In the genomic region with DNA sequence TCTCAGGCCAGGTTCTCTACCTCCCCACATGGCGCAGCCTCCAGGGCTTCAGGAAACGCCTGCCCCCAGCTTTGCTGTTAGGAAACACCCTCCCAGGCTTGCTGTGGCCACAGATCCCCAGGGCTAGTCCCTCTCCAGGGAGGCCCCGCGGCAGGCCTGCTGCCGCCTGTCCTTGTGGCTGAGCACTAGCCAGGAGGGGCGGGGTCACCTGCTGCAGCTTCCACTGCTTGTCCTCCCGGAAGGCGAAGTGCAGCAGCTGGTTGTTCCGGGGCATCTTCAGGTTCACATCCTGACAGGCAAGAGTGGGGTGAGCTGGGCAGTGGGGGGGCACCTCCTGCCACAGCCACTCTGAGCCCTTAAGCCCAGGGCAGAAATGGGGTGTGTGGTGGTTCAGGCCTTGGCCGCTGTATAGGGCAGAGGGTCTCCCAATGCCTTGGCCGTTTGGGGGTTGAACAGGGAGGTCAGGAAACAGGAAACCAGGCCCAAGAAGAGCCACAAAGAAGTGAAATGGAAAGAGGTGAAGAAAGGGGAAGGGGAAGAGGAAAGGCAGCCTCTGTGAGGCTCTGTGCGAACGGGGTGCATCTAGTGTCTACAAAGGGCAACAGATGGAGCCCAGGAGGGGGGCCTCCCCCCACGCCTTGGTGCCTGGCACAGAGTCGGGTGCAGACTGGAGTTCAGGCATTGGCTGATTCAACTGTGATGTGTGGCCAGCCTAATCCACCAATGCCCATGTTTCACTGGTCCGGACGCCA, we compare ENCODE assay signal across 1 cellular context.
TF ChIP-seq lines count a peak whose summit lies in the region.

No MANE protein-coding gene starts in this region.

TF ChIP-seq in GM23338, 12 proteins besides CTCF, POLR2A, EP300 and RAD21:
- TF ChIP-seq, protein P1, sequence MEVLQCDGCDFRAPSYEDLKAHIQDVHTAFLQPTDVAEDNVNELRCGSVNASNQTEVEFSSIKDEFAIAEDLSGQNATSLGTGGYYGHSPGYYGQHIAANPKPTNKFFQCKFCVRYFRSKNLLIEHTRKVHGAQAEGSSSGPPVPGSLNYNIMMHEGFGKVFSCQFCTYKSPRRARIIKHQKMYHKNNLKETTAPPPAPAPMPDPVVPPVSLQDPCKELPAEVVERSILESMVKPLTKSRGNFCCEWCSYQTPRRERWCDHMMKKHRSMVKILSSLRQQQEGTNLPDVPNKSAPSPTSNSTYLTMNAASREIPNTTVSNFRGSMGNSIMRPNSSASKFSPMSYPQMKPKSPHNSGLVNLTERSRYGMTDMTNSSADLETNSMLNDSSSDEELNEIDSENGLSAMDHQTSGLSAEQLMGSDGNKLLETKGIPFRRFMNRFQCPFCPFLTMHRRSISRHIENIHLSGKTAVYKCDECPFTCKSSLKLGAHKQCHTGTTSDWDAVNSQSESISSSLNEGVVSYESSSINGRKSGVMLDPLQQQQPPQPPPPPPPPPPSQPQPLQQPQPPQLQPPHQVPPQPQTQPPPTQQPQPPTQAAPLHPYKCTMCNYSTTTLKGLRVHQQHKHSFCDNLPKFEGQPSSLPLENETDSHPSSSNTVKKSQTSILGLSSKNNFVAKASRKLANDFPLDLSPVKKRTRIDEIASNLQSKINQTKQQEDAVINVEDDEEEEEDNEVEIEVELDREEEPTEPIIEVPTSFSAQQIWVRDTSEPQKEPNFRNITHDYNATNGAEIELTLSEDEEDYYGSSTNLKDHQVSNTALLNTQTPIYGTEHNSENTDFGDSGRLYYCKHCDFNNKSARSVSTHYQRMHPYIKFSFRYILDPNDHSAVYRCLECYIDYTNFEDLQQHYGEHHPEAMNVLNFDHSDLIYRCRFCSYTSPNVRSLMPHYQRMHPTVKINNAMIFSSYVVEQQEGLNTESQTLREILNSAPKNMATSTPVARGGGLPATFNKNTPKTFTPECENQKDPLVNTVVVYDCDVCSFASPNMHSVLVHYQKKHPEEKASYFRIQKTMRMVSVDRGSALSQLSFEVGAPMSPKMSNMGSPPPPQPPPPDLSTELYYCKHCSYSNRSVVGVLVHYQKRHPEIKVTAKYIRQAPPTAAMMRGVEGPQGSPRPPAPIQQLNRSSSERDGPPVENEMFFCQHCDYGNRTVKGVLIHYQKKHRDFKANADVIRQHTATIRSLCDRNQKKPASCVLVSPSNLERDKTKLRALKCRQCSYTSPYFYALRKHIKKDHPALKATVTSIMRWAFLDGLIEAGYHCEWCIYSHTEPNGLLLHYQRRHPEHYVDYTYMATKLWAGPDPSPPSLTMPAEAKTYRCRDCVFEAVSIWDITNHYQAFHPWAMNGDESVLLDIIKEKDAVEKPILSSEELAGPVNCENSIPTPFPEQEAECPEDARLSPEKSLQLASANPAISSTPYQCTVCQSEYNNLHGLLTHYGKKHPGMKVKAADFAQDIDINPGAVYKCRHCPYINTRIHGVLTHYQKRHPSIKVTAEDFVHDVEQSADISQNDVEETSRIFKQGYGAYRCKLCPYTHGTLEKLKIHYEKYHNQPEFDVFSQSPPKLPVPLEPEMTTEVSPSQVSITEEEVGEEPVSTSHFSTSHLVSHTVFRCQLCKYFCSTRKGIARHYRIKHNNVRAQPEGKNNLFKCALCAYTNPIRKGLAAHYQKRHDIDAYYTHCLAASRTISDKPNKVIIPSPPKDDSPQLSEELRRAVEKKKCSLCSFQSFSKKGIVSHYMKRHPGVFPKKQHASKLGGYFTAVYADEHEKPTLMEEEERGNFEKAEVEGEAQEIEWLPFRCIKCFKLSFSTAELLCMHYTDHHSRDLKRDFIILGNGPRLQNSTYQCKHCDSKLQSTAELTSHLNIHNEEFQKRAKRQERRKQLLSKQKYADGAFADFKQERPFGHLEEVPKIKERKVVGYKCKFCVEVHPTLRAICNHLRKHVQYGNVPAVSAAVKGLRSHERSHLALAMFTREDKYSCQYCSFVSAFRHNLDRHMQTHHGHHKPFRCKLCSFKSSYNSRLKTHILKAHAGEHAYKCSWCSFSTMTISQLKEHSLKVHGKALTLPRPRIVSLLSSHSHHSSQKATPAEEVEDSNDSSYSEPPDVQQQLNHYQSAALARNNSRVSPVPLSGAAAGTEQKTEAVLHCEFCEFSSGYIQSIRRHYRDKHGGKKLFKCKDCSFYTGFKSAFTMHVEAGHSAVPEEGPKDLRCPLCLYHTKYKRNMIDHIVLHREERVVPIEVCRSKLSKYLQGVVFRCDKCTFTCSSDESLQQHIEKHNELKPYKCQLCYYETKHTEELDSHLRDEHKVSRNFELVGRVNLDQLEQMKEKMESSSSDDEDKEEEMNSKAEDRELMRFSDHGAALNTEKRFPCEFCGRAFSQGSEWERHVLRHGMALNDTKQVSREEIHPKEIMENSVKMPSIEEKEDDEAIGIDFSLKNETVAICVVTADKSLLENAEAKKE (CRISPR knock-in tag; IDR thresholded peaks at IDR 0.05): no peak
- TF ChIP-seq, protein P2, sequence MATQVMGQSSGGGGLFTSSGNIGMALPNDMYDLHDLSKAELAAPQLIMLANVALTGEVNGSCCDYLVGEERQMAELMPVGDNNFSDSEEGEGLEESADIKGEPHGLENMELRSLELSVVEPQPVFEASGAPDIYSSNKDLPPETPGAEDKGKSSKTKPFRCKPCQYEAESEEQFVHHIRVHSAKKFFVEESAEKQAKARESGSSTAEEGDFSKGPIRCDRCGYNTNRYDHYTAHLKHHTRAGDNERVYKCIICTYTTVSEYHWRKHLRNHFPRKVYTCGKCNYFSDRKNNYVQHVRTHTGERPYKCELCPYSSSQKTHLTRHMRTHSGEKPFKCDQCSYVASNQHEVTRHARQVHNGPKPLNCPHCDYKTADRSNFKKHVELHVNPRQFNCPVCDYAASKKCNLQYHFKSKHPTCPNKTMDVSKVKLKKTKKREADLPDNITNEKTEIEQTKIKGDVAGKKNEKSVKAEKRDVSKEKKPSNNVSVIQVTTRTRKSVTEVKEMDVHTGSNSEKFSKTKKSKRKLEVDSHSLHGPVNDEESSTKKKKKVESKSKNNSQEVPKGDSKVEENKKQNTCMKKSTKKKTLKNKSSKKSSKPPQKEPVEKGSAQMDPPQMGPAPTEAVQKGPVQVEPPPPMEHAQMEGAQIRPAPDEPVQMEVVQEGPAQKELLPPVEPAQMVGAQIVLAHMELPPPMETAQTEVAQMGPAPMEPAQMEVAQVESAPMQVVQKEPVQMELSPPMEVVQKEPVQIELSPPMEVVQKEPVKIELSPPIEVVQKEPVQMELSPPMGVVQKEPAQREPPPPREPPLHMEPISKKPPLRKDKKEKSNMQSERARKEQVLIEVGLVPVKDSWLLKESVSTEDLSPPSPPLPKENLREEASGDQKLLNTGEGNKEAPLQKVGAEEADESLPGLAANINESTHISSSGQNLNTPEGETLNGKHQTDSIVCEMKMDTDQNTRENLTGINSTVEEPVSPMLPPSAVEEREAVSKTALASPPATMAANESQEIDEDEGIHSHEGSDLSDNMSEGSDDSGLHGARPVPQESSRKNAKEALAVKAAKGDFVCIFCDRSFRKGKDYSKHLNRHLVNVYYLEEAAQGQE (IDR thresholded peaks at IDR 0.05; ENCODE audit: unreplicated experiment): no peak
- TF ChIP-seq ZNF114 (CRISPR knock-in tag; IDR thresholded peaks at IDR 0.05) (no peak), EZH2 (IDR thresholded peaks at IDR 0.05; ENCODE audit: low read depth, unreplicated experiment) (no peak)
